Comparison of ENCODE assay signal across 1 cellular context in the genomic region with DNA sequence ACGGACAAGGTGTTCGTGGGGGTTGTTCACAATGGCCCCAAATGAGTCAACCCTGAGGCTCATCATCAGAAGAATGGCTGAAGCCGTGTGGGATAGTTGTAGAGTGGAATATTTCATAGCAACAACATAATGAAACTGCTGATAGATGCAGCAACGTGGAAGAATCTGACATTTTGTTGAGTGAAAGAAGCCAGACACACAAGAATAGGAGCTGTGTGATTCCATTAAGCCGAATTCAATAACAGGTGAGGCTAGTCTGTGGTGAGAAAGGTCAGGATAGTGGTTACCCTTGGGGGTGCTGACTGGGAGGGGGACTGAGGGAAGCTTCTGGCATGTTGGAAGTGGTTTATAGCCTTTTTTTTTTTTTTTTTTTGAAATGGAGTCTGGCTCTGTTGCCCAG.
TF ChIP-seq lines count a peak whose summit lies in the region.

No MANE protein-coding gene starts in this region.

TF ChIP-seq in K562, 482 proteins besides CTCF, POLR2A, EP300 and RAD21 (continued from another document):
- TF ChIP-seq, protein P1, sequence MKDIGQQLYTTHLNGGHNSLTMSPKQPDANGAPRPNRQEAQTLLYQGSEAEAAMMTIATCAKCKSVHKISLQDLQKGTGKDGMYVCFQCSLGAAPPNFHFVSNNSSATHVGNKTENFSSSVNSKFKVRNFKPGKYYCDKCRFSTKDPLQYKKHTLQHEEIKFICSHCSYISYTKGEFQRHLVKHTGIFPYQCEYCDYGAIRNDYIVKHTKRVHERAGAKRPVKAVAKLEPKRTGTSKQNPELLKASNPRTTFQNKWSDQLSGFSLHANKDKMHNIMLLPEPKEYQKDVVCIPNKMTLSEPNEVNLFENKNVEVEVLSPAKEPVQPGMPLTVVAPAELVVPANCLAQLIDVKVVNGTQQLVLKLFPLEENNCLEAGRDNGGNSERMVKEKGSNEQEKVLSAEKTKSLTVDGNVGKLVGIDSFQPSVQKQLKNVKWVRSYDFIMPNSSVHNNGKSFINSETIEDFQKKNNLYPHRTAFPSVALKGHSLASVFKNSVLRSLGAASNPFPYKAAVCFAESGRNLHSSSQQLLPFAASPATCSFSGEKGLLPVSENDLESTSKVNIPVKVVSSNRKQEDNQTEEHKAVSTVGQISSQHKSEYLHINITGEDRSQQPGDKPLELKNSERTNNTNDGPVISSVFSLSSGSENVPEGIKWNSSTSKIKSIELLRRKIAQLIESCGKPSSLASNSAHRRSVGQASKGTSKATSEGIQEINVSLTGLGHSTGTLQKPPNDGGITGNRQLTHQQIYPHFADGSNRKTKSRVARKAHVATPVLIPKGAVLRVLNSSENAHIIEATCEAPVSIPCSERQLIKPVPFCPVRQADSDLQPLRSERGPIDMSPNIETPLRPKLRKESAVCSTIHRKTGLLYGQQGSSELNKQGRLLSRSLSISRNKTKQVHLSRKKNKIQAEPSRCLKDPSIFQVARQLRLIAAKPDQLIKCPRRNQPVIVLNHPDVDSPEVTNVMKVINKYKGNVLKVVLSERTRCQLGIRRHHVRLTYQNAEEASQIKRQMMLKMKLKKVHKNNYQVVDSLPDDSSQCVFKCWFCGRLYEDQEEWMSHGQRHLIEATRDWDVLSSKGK (CRISPR knock-in tag; IDR thresholded peaks at IDR 0.05): no peak
- TF ChIP-seq POU5F1 (IDR thresholded peaks at IDR 0.05; ENCODE audit: borderline replicate concordance, low read depth, low read length, partially characterized antibody): no peak
